21 cellular contexts compared by ENCODE assay signal in genomic region chr3:143217283-143217682, GRCh38.
DNase-seq lines count a peak whose midpoint lies in the region; ATAC-seq, FAIRE-seq and TF ChIP-seq lines count a peak whose summit lies in the region.
"Had no signal": no experiment of that assay in that cellular context is flagged by ENCODE, and none has a peak within 500 bp of the region (broad histone marks: within the 10 kb centered on the region; RNA-seq: fewer than 3 reads in every experiment).

No MANE protein-coding gene starts in this region.

- intact Hi-C loops in right lobe of liver (cut with DNase I) (no loop called here), HepG2 (cut with micrococcal nuclease; ENCODE audit: unreplicated experiment) (no loop called here), esophagus muscularis mucosa (cut with DNase I) (no loop called here), stomach (cut with DNase I; ENCODE audit: low total_unique reads) (no loop called here)

- H3K79me2 ChIP-seq in HepG2 (ENCODE audit: insufficient read depth, low read length) (no peaks in the 10 kb centered on the region), KMS-11 (ENCODE audit: insufficient read depth, low read depth) (no peaks in the 10 kb centered on the region)

- no peak for TF ChIP-seq CTCF in right lobe of liver (IDR thresholded peaks at IDR 0.05)
- no peak for TF ChIP-seq CTCF in HepG2 (CRISPR knock-in tag; IDR thresholded peaks at IDR 0.05)
- no peak for TF ChIP-seq CTCF in KMS-11 (conservative IDR thresholded peaks at IDR 0.05; ENCODE audit: low read depth, low read length)
- no peak for TF ChIP-seq CTCF in esophagus muscularis mucosa (IDR thresholded peaks at IDR 0.05)
- TF ChIP-seq CTCF in stomach (IDR thresholded peaks at IDR 0.05): no peak

- FAIRE-seq in HepG2 (lab: Jason Lieb, UNC): no peak

- POLR2A ChIA-PET in HepG2 (lab: Yijun Ruan, JAX): no interaction called here

- H3K36me3 ChIP-seq in right lobe of liver: no peaks in the 10 kb centered on the region
- no peaks in the 10 kb centered on the region for H3K36me3 ChIP-seq in HepG2 (replicated peaks in 1 of 2; ENCODE audit: control insufficient read depth in 1 of 2, insufficient read depth in 2 of 2, low read length in 2 of 2)
- H3K36me3 ChIP-seq in KMS-11 (ENCODE audit: insufficient read depth): no peaks in the 10 kb centered on the region
- no peaks in the 10 kb centered on the region for H3K36me3 ChIP-seq in esophagus muscularis mucosa
- H3K36me3 ChIP-seq in stomach: no peaks in the 10 kb centered on the region
- H3K36me3 ChIP-seq: vagina had no signal

- TF ChIP-seq EP300 in HepG2 (IDR thresholded peaks at IDR 0.05; ENCODE audit: low read depth in 2 of 2, low read length in 2 of 2) (no peak), HepG2 (CRISPR knock-in tag; IDR thresholded peaks at IDR 0.05; ENCODE audit: borderline replicate concordance) (no peak), esophagus muscularis mucosa (IDR thresholded peaks at IDR 0.05) (no peak), stomach (IDR thresholded peaks at IDR 0.05) (no peak)

- peaks cover 0 to 5% (median 0%) of the 10 kb centered on the region in 4 donors for H3K4me1 ChIP-seq in right lobe of liver
- no peaks in the 10 kb centered on the region for H3K4me1 ChIP-seq in HepG2 (ENCODE audit: insufficient read depth, low read length)
- peaks cover 56% of the 10 kb centered on the region for H3K4me1 ChIP-seq in KMS-11 (ENCODE audit: low read depth, poor library complexity, severe bottlenecking)
- H3K4me1 ChIP-seq in esophagus muscularis mucosa: no peaks in the 10 kb centered on the region
- H3K4me1 ChIP-seq in stomach: no peaks in the 10 kb centered on the region
- H3K4me1 ChIP-seq: vagina had no signal

- in situ Hi-C loops in HepG2 (cut with HindIII; ENCODE audit: extremely low pct_ligation_motif_present, low pct_unique_long_range_greater_than_20kb): no loop called here

- no peak for TF ChIP-seq RAD21 in HepG2 (CRISPR knock-in tag; IDR thresholded peaks at IDR 0.05)

- H2AFZ ChIP-seq in HepG2 (ENCODE audit: low read length): no peak overlapping the region
- peak overlapping the region; percentile 58; the same call in 1 of the 2 replicates for H2AFZ ChIP-seq in KMS-11 (ENCODE audit: low read depth)

- H3K4me3 ChIP-seq in right lobe of liver (no peak overlapping the region), HepG2 (replicated peaks in 1 of 3; ENCODE audit: insufficient read depth in 1 of 3, low read depth in 2 of 3, low read length in 3 of 3) (no peak overlapping the region), KMS-11 (IDR thresholded peaks at IDR 0.05; ENCODE audit: insufficient read depth, low read depth, low read length) (peak overlapping the region; percentile 83), esophagus muscularis mucosa (no peak overlapping the region), stomach (no peak overlapping the region)
- H3K4me3 ChIP-seq: GM23338, smooth muscle cell, vagina had no signal

- H4K20me1 ChIP-seq in HepG2 (ENCODE audit: insufficient read depth, low read length) (no peaks in the 10 kb centered on the region), KMS-11 (ENCODE audit: insufficient read depth) (no peaks in the 10 kb centered on the region)

- H3K9me3 ChIP-seq in right lobe of liver (no peaks in the 10 kb centered on the region), HepG2 (ENCODE audit: low read length) (no peaks in the 10 kb centered on the region), esophagus muscularis mucosa (no peaks in the 10 kb centered on the region), stomach (no peaks in the 10 kb centered on the region)
- H3K9me3 ChIP-seq: vagina had no signal

- no peak overlapping the region for H3K27ac ChIP-seq in right lobe of liver
- H3K27ac ChIP-seq in HepG2 (ENCODE audit: extremely low read length, insufficient read depth, low read length): no peak overlapping the region
- H3K27ac ChIP-seq in KMS-11: peak overlapping the region; percentile 41; the same call in 1 of the 2 replicates
- no peak overlapping the region for H3K27ac ChIP-seq in esophagus muscularis mucosa (replicated peaks in 1 of 4)
- H3K27ac ChIP-seq in stomach: no peak overlapping the region
- H3K27ac ChIP-seq: epithelial cell of prostate, vagina had no signal

- CTCF ChIA-PET in HepG2 (lab: Yijun Ruan, JAX; ENCODE audit: low intra/inter-chr PET ratio, low total read pairs): no interaction called here

- no peak overlapping the region for H3K4me2 ChIP-seq in HepG2 (ENCODE audit: low read depth, low read length)
- H3K4me2 ChIP-seq in KMS-11: peak overlapping the region; percentile 79
- H3K4me2 ChIP-seq: GM23338, smooth muscle cell had no signal

- ATAC-seq in right lobe of liver: peak; percentile 36 to 67 (median 40)
- ATAC-seq in HepG2: no peak
- ATAC-seq: activated CD4-positive, CD25-positive, alpha-beta regulatory T cell treated with anti-CD3 and anti-CD28 coated beads, Interleukin-2, amount 50 U/mL, for 24 hours; GM23338 had no signal

- no TSS peak for BruUV-seq in HepG2 (replicated peaks; lab: Mats Ljungman, UMichigan)

- no peak for DNase-seq in right lobe of liver
- DNase-seq in HepG2 (ENCODE audit: low spot score): no peak
- peak; percentile 19 for DNase-seq in esophagus muscularis mucosa (ENCODE audit: extremely low spot score)
- DNase-seq in iPS-NIHi11 (ENCODE audit: low spot score): no peak
- DNase-seq in hypothalamus (lab: John Stamatoyannopoulos, UW): no peak
- no peak for DNase-seq in stomach
- DNase-seq: activated naive CD4-positive, alpha-beta T cell treated with anti-CD3 and anti-CD28 coated beads for 36 hours; activated T-cell treated with anti-CD3 and anti-CD28 coated beads, Interleukin-2, amount 50 U/mL, for 48 hours; DMS53; GF-D8; NCI-H1436; NCI-H2107; NCI-H446 treated with DMSO at 0.1 percent for 48 hours; retina; SHP77 treated with DMSO at 0.1 percent for 48 hours had no signal

- no peaks in the 10 kb centered on the region for H3K27me3 ChIP-seq in right lobe of liver
- H3K27me3 ChIP-seq in HepG2 (ENCODE audit: control insufficient read depth in 1 of 2, insufficient read depth in 2 of 2, low read length in 2 of 2): no peaks in the 10 kb centered on the region
- no peaks in the 10 kb centered on the region for H3K27me3 ChIP-seq in KMS-11 (ENCODE audit: insufficient read depth, low read depth)
- no peaks in the 10 kb centered on the region for H3K27me3 ChIP-seq in esophagus muscularis mucosa
- no peaks in the 10 kb centered on the region for H3K27me3 ChIP-seq in stomach
- H3K27me3 ChIP-seq: vagina had no signal

- H3K9ac ChIP-seq in HepG2 (ENCODE audit: insufficient read depth, low read depth, low read length) (no peak overlapping the region), KMS-11 (peak overlapping the region; percentile 30; the same call in 1 of the 2 replicates)

- no peak for TF ChIP-seq POLR2A in right lobe of liver (IDR thresholded peaks at IDR 0.05)
- no peak for TF ChIP-seq POLR2A in HepG2 (IDR thresholded peaks at IDR 0.05; ENCODE audit: insufficient read depth in 1 of 2, low read depth in 2 of 2, low read length in 2 of 2)
- no peak for TF ChIP-seq POLR2A in esophagus muscularis mucosa (IDR thresholded peaks at IDR 0.05; ENCODE audit: low read depth)
- TF ChIP-seq POLR2A in stomach (IDR thresholded peaks at IDR 0.05): no peak

TF ChIP-seq in HepG2, 621 proteins besides CTCF, POLR2A, EP300 and RAD21:
- TF ChIP-seq, protein P1, sequence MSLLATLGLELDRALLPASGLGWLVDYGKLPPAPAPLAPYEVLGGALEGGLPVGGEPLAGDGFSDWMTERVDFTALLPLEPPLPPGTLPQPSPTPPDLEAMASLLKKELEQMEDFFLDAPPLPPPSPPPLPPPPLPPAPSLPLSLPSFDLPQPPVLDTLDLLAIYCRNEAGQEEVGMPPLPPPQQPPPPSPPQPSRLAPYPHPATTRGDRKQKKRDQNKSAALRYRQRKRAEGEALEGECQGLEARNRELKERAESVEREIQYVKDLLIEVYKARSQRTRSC (CRISPR knock-in tag; IDR thresholded peaks at IDR 0.05; ENCODE audit: low read depth): no peak
